9 cellular contexts compared by ENCODE assay signal in genomic region chr6:106547961-106548453, GRCh38.
A peak's percentile ranks its signal among the peaks of the same experiment; 100 is the strongest.
DNase-seq lines count a peak whose midpoint lies in the region; FAIRE-seq and TF ChIP-seq lines count a peak whose summit lies in the region.
"Had no signal": no experiment of that assay in that cellular context is flagged by ENCODE, and none has a peak within 500 bp of the region (broad histone marks: within the 10 kb centered on the region; RNA-seq: fewer than 3 reads in every experiment).

No MANE protein-coding gene starts in this region.

- H3K4me1 ChIP-seq in keratinocyte (ENCODE audit: control insufficient read depth, extremely low read depth, insufficient read depth, low read length) (peaks cover 33% of the 10 kb centered on the region), transverse colon (peaks cover 0 to 11% (median 4%) of the 10 kb centered on the region in 4 donors)

- H3K36me3 ChIP-seq in keratinocyte (ENCODE audit: control insufficient read depth in 2 of 2, extremely low read depth in 1 of 2, insufficient read depth in 2 of 2, low read length in 2 of 2) (peaks cover 19 to 41% of the 10 kb centered on the region in 2 experiments), transverse colon (peaks cover 0 to 21% (median 2%) of the 10 kb centered on the region in 4 donors)

- no peak overlapping the region for H2AFZ ChIP-seq in keratinocyte (ENCODE audit: control insufficient read depth, low read length)

- no peaks in the 10 kb centered on the region for H3K27me3 Mint-ChIP-seq in activated T-helper 1 cell treated with anti-CD3 and anti-CD28 coated beads, Interleukin-12 subunit alpha, Interleukin-12 subunit beta, Interleukin-2, Interleukin-4 antibody, amounts not matched to agents 30 ng/mL and 10 ng/mL and 1 ng/mL, durations not matched to agents 14 hours and 24 hours and 36 hours (ENCODE audit: insufficient read depth)

- TF ChIP-seq CTCF in keratinocyte (optimal IDR thresholded peaks at IDR 0.05 in 1 of 3, IDR thresholded peaks at IDR 0.05 in 1 of 3, conservative IDR thresholded peaks at IDR 0.05 in 1 of 3; ENCODE audit: extremely low read depth in 1 of 3, insufficient read depth in 2 of 3, low read length in 3 of 3) (no peak), transverse colon (IDR thresholded peaks at IDR 0.05) (no peak)

- H3K4me3 ChIP-seq in keratinocyte (ENCODE audit: control insufficient read depth in 2 of 3, extremely low read depth in 1 of 3, insufficient read depth in 2 of 3, low read depth in 1 of 3, low read length in 3 of 3) (peak overlapping the region in 1 of 3 experiments; percentile 11), transverse colon (no peak overlapping the region)

- no peaks in the 10 kb centered on the region for H4K20me1 ChIP-seq in keratinocyte (ENCODE audit: control insufficient read depth, extremely low read depth, insufficient read depth, low read length)

- peaks cover 61% of the 10 kb centered on the region for H3K36me3 Mint-ChIP-seq in activated T-helper 1 cell treated with anti-CD3 and anti-CD28 coated beads, Interleukin-12 subunit alpha, Interleukin-12 subunit beta, Interleukin-2, Interleukin-4 antibody, amounts not matched to agents 30 ng/mL and 10 ng/mL and 1 ng/mL, durations not matched to agents 14 hours and 24 hours and 36 hours (ENCODE audit: low read depth)

- dilution Hi-C loops in keratinocyte (cut with MboI; ENCODE audit: extremely low pct_ligation_motif_present, low sequenced_read_pairs) = no loop called here

- H3K9me3 Mint-ChIP-seq in activated T-helper 1 cell treated with anti-CD3 and anti-CD28 coated beads, Interleukin-12 subunit alpha, Interleukin-12 subunit beta, Interleukin-2, Interleukin-4 antibody, amounts not matched to agents 30 ng/mL and 10 ng/mL and 1 ng/mL, durations not matched to agents 14 hours and 24 hours and 36 hours = peaks cover 3% of the 10 kb centered on the region

- in situ Hi-C loops in transverse colon (cut with MboI; ENCODE audit: low pct_ligation_motif_present in 1 of 4, low pct_unique_long_range_greater_than_20kb in 1 of 4, low sequenced_read_pairs in 3 of 4) = no loop called here

- H3K27me3 ChIP-seq in keratinocyte (ENCODE audit: control insufficient read depth, extremely low read depth, insufficient read depth, low read length) = no peaks in the 10 kb centered on the region
- no peaks in the 10 kb centered on the region for H3K27me3 ChIP-seq in transverse colon

- no peaks in the 10 kb centered on the region for H3K9me1 ChIP-seq in keratinocyte (ENCODE audit: control insufficient read depth, extremely low read depth, insufficient read depth, low read length)

- TF ChIP-seq EP300 in transverse colon (IDR thresholded peaks at IDR 0.05; ENCODE audit: low read depth) = no peak

- H3K27ac Mint-ChIP-seq in activated T-helper 1 cell treated with anti-CD3 and anti-CD28 coated beads, Interleukin-12 subunit alpha, Interleukin-12 subunit beta, Interleukin-2, Interleukin-4 antibody, amounts not matched to agents 30 ng/mL and 10 ng/mL and 1 ng/mL, durations not matched to agents 14 hours and 24 hours and 36 hours = peak overlapping the region; percentile 8

- peak overlapping the region; percentile 60 for H3K9ac ChIP-seq in keratinocyte (ENCODE audit: control insufficient read depth, extremely low read depth, insufficient read depth, low read length)

- DNase-seq in activated CD8-positive, alpha-beta memory T cell treated with anti-CD3 and anti-CD28 coated beads, Interleukin-2, amount 50 U/mL, for 4 hours = peak; percentile 58
- no peak for DNase-seq in activated CD8-positive, alpha-beta memory T cell treated with anti-CD3 and anti-CD28 coated beads, Interleukin-2, amount 50 U/mL, for 48 hours
- DNase-seq in activated T-helper 1 cell treated with anti-CD3 and anti-CD28 coated beads, Interleukin-12 subunit alpha, Interleukin-12 subunit beta, Interleukin-2, Interleukin-4 antibody, amounts not matched to agents 30 ng/mL and 10 ng/mL and 1 ng/mL, durations not matched to agents 14 hours and 24 hours and 36 hours (ENCODE audit: low spot score) = no peak
- DNase-seq in keratinocyte (ENCODE audit: low read depth, low spot score) (peak; percentile 88), transverse colon (no peak), anterior cingulate cortex (lab: John Stamatoyannopoulos, UW) (no peak), SHP77 treated with DMSO at 0.1 percent for 48 hours (lab: John Stamatoyannopoulos, UW) (no peak), H54 (ENCODE audit: insufficient read length, low spot score) (no peak)

- peaks cover 34% of the 10 kb centered on the region for H3K4me1 Mint-ChIP-seq in activated T-helper 1 cell treated with anti-CD3 and anti-CD28 coated beads, Interleukin-12 subunit alpha, Interleukin-12 subunit beta, Interleukin-2, Interleukin-4 antibody, amounts not matched to agents 30 ng/mL and 10 ng/mL and 1 ng/mL, durations not matched to agents 14 hours and 24 hours and 36 hours (ENCODE audit: low read depth)

- FAIRE-seq in keratinocyte (lab: Jason Lieb, UNC) = peak; percentile 97
- FAIRE-seq in H54 (lab: Jason Lieb, UNC) = no peak

- H3K9me3 ChIP-seq in keratinocyte (ENCODE audit: control insufficient read depth, low read depth, low read length) (no peaks in the 10 kb centered on the region), transverse colon (no peaks in the 10 kb centered on the region)

- intact Hi-C loops in activated T-helper 1 cell treated with anti-CD3 and anti-CD28 coated beads, Interleukin-12 subunit alpha, Interleukin-12 subunit beta, Interleukin-2, Interleukin-4 antibody, amounts not matched to agents 30 ng/mL and 10 ng/mL and 1 ng/mL, durations not matched to agents 14 hours and 24 hours and 36 hours (cut with micrococcal nuclease) = no loop called here
- intact Hi-C loops in transverse colon (cut with DNase I; ENCODE audit: low total_unique reads) = no loop called here

- H3K79me2 ChIP-seq in keratinocyte (ENCODE audit: control insufficient read depth, insufficient read depth, low read length) = peaks cover 16% of the 10 kb centered on the region

- H3K4me3 Mint-ChIP-seq in activated T-helper 1 cell treated with anti-CD3 and anti-CD28 coated beads, Interleukin-12 subunit alpha, Interleukin-12 subunit beta, Interleukin-2, Interleukin-4 antibody, amounts not matched to agents 30 ng/mL and 10 ng/mL and 1 ng/mL, durations not matched to agents 14 hours and 24 hours and 36 hours = no peak overlapping the region

- H3K27ac ChIP-seq in keratinocyte (ENCODE audit: control insufficient read depth, insufficient read depth, low read length) (peak overlapping the region; percentile 94), transverse colon (peak overlapping the region in 3 of 4 donors; percentile 15 to 52 (median 47))
- H3K27ac ChIP-seq: C4-2B had no signal

- TF ChIP-seq POLR2A in transverse colon (IDR thresholded peaks at IDR 0.05) (no peak), H54 (IDR thresholded peaks at IDR 0.05; ENCODE audit: low read depth, low read length) (no peak)

- WGBS in transverse colon (ENCODE audit: low coverage in 1 of 2), 2 donors = 55 to 60% methylated on average over 4 to 5 of the region's 5 CpGs

- peak overlapping the region; percentile 64 for H3K4me2 ChIP-seq in keratinocyte (ENCODE audit: control insufficient read depth, extremely low read depth, insufficient read depth, low read depth, low read length)

Comparison
In these comparisons a context has a peak if more than half of its experiments do, and no peak if none do; other contexts are left out.
1. DNase-seq: peak in activated CD8-positive, alpha-beta memory T cell treated with anti-CD3 and anti-CD28 coated beads, Interleukin-2, amount 50 U/mL, for 4 hours (single experiment) and keratinocyte (single experiment); none in activated CD8-positive, alpha-beta memory T cell treated with anti-CD3 and anti-CD28 coated beads, Interleukin-2, amount 50 U/mL, for 48 hours (single experiment), activated T-helper 1 cell treated with anti-CD3 and anti-CD28 coated beads, Interleukin-12 subunit alpha, Interleukin-12 subunit beta, Interleukin-2, Interleukin-4 antibody, amounts not matched to agents 30 ng/mL and 10 ng/mL and 1 ng/mL, durations not matched to agents 14 hours and 24 hours and 36 hours (single experiment), transverse colon (single experiment), anterior cingulate cortex (0 of 58), SHP77 treated with DMSO at 0.1 percent for 48 hours (single experiment) and H54 (single experiment).